In the genomic region with DNA sequence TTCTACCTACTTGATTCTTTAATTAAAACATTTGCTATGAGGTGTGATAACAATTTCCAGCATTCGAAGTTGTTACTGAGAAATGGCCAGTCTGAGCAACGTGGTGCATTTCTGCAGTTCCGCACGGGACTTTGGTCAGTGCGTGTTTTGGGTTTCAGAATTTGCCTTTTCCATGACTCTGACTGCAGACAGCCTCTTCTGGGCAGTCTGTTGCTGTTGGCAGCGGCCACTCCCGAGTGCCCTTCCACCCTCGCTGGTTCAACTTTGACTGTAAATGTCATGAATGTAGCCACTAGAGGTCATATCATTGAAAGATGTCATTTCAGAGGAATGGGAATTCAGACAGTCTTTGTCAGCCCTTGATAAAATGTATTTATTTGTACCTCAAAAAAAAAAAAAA, we compare ENCODE assay signal across 22 cellular contexts. TPM values are rescaled to one million over a fixed set of nuclear protein-coding genes. Genes with fewer than 3 reads are reported as not detected.
A peak's percentile ranks its signal among the peaks of the same experiment; 100 is the strongest.
DNase-seq lines count a peak whose midpoint lies in the region; ATAC-seq and TF ChIP-seq lines count a peak whose summit lies in the region.
"Had no signal": no experiment of that assay in that cellular context is flagged by ENCODE, and none has a peak within 500 bp of the region (broad histone marks: within the 10 kb centered on the region; RNA-seq: fewer than 3 reads in every experiment).

No MANE protein-coding gene starts in this region.

- no peaks in the 10 kb centered on the region for H3F3A ChIP-seq in GM23248 (ENCODE audit: insufficient read depth)

- H3K27me3 ChIP-seq in DND-41 (ENCODE audit: insufficient read depth, low read length, poor library complexity) = no peaks in the 10 kb centered on the region
- no peaks in the 10 kb centered on the region for H3K27me3 ChIP-seq in GM23248 (replicated peaks; ENCODE audit: insufficient read depth)
- H3K27me3 ChIP-seq: BE2C had no signal

- H2AFZ ChIP-seq in DND-41 (ENCODE audit: low read depth, low read length) (no peak overlapping the region), GM23248 (no peak overlapping the region)
- H2AFZ ChIP-seq: PC-9 had no signal

- TF ChIP-seq CTCF in DND-41 (IDR thresholded peaks at IDR 0.05; ENCODE audit: borderline replicate concordance, extremely low read depth, low read length, poor library complexity, severe bottlenecking) = peak; percentile 10
- no peak for TF ChIP-seq CTCF in VCaP (conservative IDR thresholded peaks at IDR 0.05)

- no peak for DNase-seq in Right ventricle myocardium superior
- DNase-seq in Right ventricle myocardium inferior (ENCODE audit: missing footprints) = no peak
- no peak for DNase-seq in DND-41
- DNase-seq in mesenteric fat pad (ENCODE audit: low spot score) = peak; percentile 35
- no peak for DNase-seq in COLO829 (ENCODE audit: low spot score)
- no peak for DNase-seq in GM23248
- DNase-seq in globus pallidus (ENCODE audit: low spot score) = no peak
- DNase-seq: 8988T; ACHN; BE2C; HFFc6; KG1; MM.1S; NCI-H2029; NCI-H446; NCI-H524 treated with DMSO at 0.1 percent for 48 hours; NCI-H774; NK-92 treated with Interleukin-12 subunit alpha and Interleukin-12 subunit beta, amount 100 ng/mL, for 24 hours; PC-9; SHP77 had no signal

- H3K4me2 ChIP-seq in DND-41 (ENCODE audit: insufficient read depth, low read length) (no peak overlapping the region), GM23248 (ENCODE audit: unreplicated experiment) (no peak overlapping the region)
- H3K4me2 ChIP-seq: PC-9 had no signal

- H3K79me2 ChIP-seq in DND-41 (ENCODE audit: insufficient read depth, low read length) (no peaks in the 10 kb centered on the region), GM23248 (ENCODE audit: insufficient read depth) (peaks cover 16% of the 10 kb centered on the region; the same call in 1 of the 2 replicates)

- H3K9me2 ChIP-seq in GM23248 (ENCODE audit: insufficient read depth) = no peaks in the 10 kb centered on the region

- peaks cover 90% of the 10 kb centered on the region for H3K36me3 ChIP-seq in DND-41 (ENCODE audit: insufficient read depth, low read length)
- H3K36me3 ChIP-seq in GM23248 (ENCODE audit: low read depth) = peaks cover 32% of the 10 kb centered on the region; the same call in 1 of the 2 replicates

- H4K20me1 ChIP-seq in DND-41 (ENCODE audit: insufficient read depth, low read length) (peaks cover 6% of the 10 kb centered on the region; the same call in 1 of the 2 replicates), GM23248 (ENCODE audit: insufficient read depth) (no peaks in the 10 kb centered on the region)

- H3K9ac ChIP-seq in DND-41 (ENCODE audit: low read depth, low read length) = no peak overlapping the region
- no peak overlapping the region for H3K9ac ChIP-seq in GM23248

- no peak overlapping the region for H3K27ac ChIP-seq in DND-41 (ENCODE audit: low read length)
- peak overlapping the region; percentile 98 for H3K27ac ChIP-seq in VCaP
- no peak overlapping the region for H3K27ac ChIP-seq in GM23248
- H3K27ac ChIP-seq: PC-9 had no signal

- H3K4me1 ChIP-seq in DND-41 (ENCODE audit: insufficient read depth, low read length) (no peaks in the 10 kb centered on the region), GM23248 (ENCODE audit: insufficient read depth) (no peaks in the 10 kb centered on the region)
- H3K4me1 ChIP-seq: HAP-1 had no signal

- ATAC-seq in Right ventricle myocardium superior (ENCODE audit: poor library complexity) = peak; percentile 48
- ATAC-seq in Right ventricle myocardium inferior = no peak
- ATAC-seq in DND-41 (ENCODE audit: insufficient read depth, low read depth) = no peak

- WGBS in GM23248 (ENCODE audit: low coverage in 1 of 2, low lambda C conversion rate in 2 of 2, missing lambda C conversion rate in 2 of 2), 2 experiments = 92 to 94% methylated on average over 8 of the region's 8 CpGs

- H3K9me3 ChIP-seq in DND-41 (ENCODE audit: insufficient read depth, low read length, severe bottlenecking) (no peaks in the 10 kb centered on the region), GM23248 (ENCODE audit: low read depth) (no peaks in the 10 kb centered on the region)
- H3K9me3 ChIP-seq: BE2C, HAP-1 had no signal

- intact Hi-C loops in Right ventricle myocardium superior (cut with DNase I) (no loop called here), Right ventricle myocardium inferior (cut with DNase I) (no loop called here)

- H3K4me3 ChIP-seq in DND-41 (ENCODE audit: low read depth in 1 of 2, low read length in 2 of 2) (no peak overlapping the region), GM23248 (no peak overlapping the region)
- H3K4me3 ChIP-seq: HAP-1, PC-9 had no signal

- in situ Hi-C loops in GM23248 (cut with MboI) = no loop called here

RNA-seq across cellular contexts. Expression of gene NOP14, which starts 53.6 kb away (rescaled TPM):
- 20.7 TPM for total RNA-seq in Right ventricle myocardium superior
- total RNA-seq in Right ventricle myocardium inferior = 18.3 TPM
- 37.5 TPM for total RNA-seq in mesenteric fat pad
- 15.9 and 20.6 TPM in 2 replicates for total RNA-seq in GM23248 (2014; rRNA removed; shearing (Covaris generic))
- polyA plus RNA-seq in GM23248 (2016; fragmentation: Nextera tagmentation; extraction: Ambion mirVana) = 19.3 and 20.5 TPM in 2 replicates

RNA-seq across cellular contexts. Expression of gene GRK4, which starts 53.8 kb away (rescaled TPM):
- total RNA-seq in Right ventricle myocardium superior (8.8 TPM), Right ventricle myocardium inferior (7.7 TPM), mesenteric fat pad (6.0 TPM)
- 5.8 and 7.1 TPM in 2 replicates for total RNA-seq in GM23248 (2014; rRNA removed; shearing (Covaris generic))
- polyA plus RNA-seq in GM23248 (2016; fragmentation: Nextera tagmentation; extraction: Ambion mirVana) = 5.1 and 6.5 TPM in 2 replicates
